In the genomic region with DNA sequence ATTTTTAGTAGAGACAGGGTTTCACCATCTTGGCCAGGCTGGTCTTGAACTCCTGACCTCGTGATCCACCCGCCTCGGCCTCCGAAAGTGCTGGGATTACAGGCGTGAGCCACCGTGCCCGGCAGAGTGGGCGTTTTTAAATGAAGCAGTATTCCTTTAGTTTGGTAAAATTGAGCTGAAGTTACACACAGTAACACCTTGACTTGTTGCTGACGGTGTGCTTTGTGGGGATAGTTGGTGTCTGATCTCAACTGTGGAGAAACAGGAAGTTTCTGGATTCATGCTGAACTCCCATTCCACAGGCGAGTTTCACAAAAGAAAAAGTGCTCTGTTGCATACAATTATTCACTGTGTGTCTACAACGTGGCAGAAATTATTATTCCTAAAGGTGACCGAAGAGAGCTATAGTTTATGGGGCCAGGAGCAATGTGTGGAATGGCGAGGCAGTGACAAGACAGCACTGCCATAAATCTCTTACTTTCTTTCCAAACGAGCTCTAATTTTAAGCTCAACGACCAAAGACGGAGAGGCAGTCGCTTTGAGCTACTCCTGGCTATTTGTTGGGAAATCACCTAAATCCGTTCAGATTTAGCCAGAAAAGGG, we compare ENCODE assay signal across 1 cellular context.
TF ChIP-seq lines count a peak whose summit lies in the region.

No MANE protein-coding gene starts in this region.

TF ChIP-seq in HepG2, 621 proteins besides CTCF, POLR2A, EP300 and RAD21 (continued from another document):
- TF ChIP-seq, protein P1, sequence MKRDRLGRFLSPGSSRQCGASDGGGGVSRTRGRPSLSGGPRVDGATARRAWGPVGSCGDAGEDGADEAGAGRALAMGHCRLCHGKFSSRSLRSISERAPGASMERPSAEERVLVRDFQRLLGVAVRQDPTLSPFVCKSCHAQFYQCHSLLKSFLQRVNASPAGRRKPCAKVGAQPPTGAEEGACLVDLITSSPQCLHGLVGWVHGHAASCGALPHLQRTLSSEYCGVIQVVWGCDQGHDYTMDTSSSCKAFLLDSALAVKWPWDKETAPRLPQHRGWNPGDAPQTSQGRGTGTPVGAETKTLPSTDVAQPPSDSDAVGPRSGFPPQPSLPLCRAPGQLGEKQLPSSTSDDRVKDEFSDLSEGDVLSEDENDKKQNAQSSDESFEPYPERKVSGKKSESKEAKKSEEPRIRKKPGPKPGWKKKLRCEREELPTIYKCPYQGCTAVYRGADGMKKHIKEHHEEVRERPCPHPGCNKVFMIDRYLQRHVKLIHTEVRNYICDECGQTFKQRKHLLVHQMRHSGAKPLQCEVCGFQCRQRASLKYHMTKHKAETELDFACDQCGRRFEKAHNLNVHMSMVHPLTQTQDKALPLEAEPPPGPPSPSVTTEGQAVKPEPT (CRISPR knock-in tag; IDR thresholded peaks at IDR 0.05; ENCODE audit: low read depth): no peak
- TF ChIP-seq ZNF7 (CRISPR knock-in tag; IDR thresholded peaks at IDR 0.05) (no peak), ESRRA (CRISPR knock-in tag; IDR thresholded peaks at IDR 0.05; ENCODE audit: low read depth) (no peak), HMGA1 (CRISPR knock-in tag; conservative IDR thresholded peaks at IDR 0.05) (no peak), CREB1 (IDR thresholded peaks at IDR 0.05) (no peak), CREB1 (CRISPR knock-in tag; IDR thresholded peaks at IDR 0.05) (no peak), HMG20A (CRISPR knock-in tag; IDR thresholded peaks at IDR 0.05; ENCODE audit: borderline replicate concordance) (no peak), ZNF703 (CRISPR knock-in tag; IDR thresholded peaks at IDR 0.05; ENCODE audit: borderline replicate concordance) (no peak), ZNF446 (CRISPR knock-in tag; IDR thresholded peaks at IDR 0.05) (no peak), ZNF143 (CRISPR knock-in tag; IDR thresholded peaks at IDR 0.05) (no peak), TAF1 (CRISPR knock-in tag; IDR thresholded peaks at IDR 0.05) (no peak), MATR3 (CRISPR knock-in tag; IDR thresholded peaks at IDR 0.05) (no peak), EEA1 (CRISPR knock-in tag; IDR thresholded peaks at IDR 0.05; ENCODE audit: borderline replicate concordance) (no peak)
- TF ChIP-seq, protein P2, sequence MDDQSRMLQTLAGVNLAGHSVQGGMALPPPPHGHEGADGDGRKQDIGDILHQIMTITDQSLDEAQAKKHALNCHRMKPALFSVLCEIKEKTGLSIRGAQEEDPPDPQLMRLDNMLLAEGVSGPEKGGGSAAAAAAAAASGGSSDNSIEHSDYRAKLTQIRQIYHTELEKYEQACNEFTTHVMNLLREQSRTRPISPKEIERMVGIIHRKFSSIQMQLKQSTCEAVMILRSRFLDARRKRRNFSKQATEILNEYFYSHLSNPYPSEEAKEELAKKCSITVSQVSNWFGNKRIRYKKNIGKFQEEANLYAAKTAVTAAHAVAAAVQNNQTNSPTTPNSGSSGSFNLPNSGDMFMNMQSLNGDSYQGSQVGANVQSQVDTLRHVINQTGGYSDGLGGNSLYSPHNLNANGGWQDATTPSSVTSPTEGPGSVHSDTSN (CRISPR knock-in tag; IDR thresholded peaks at IDR 0.05; ENCODE audit: borderline replicate concordance): no peak
